Comparison of ENCODE assay signal across 12 cellular contexts in the genomic region with DNA sequence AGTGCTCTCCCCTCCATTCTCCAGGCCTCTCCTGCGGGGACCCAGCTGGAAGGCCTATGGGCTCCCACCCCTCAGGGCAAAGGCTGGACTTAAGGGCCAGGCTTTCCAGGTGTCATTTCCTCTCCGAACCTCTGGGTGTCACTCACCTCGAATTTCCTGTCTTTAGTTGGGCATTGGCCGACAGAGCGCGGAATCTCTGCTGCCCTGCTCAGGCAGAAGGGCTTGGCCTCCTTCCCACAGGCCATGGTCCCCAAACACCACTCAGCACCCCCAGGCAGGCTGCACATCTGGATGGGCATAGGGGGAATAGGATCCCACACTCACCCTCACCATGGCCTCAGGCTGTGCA.
DNase-seq lines count a peak whose midpoint lies in the region; ATAC-seq lines count a peak whose summit lies in the region.
"Had no signal": no experiment of that assay in that cellular context is flagged by ENCODE, and none has a peak within 500 bp of the region (broad histone marks: within the 10 kb centered on the region; RNA-seq: fewer than 3 reads in every experiment).

No MANE protein-coding gene starts in this region.

- no peak overlapping the region for H3K27ac ChIP-seq in iPS DF 6.9 (ENCODE audit: low read length)
- H3K27ac ChIP-seq: gastrocnemius medialis, spleen, uterus had no signal

- ATAC-seq in stimulated activated memory B cell treated with anti-CD40 and anti-IgM and Interleukin-4, amounts not matched to agents 10 μg/mL and 1 μg/mL and 100 μg/mL, for 72 hours = no peak
- ATAC-seq: gastrocnemius medialis had no signal

- peaks cover 2% of the 10 kb centered on the region for H3K4me1 ChIP-seq in iPS DF 6.9 (ENCODE audit: control insufficient read depth, insufficient read depth, low read length)
- H3K4me1 ChIP-seq: uterus had no signal

- no peak overlapping the region for H3K27ac Mint-ChIP-seq in T-helper 2 cell treated with Interferon-gamma antibody and Interleukin-4, amounts not matched to agents 5 μg/mL and 100 μg/mL, for 36 hours
- H3K27ac Mint-ChIP-seq in activated CD4-positive, alpha-beta memory T cell treated with anti-CD3 and anti-CD28 coated beads for 36 hours = no peak overlapping the region
- H3K27ac Mint-ChIP-seq in stimulated activated memory B cell treated with anti-CD40 and anti-IgM and Interleukin-4, amounts not matched to agents 10 μg/mL and 1 μg/mL and 100 μg/mL, for 72 hours = no peak overlapping the region

- POLR2A ChIA-PET in activated CD4-positive, alpha-beta memory T cell treated with anti-CD3 and anti-CD28 coated beads for 36 hours (lab: Charles Lee) = no interaction called here

- no CpG with 5 or more reads among the region's 6 CpGs for WGBS in iPS DF 6.9 (ENCODE audit: insufficient coverage, insufficient read length)

- DNase-seq in T-helper 2 cell treated with Interferon-gamma antibody and Interleukin-4, amounts not matched to agents 5 μg/mL and 100 μg/mL, for 36 hours (ENCODE audit: low spot score) = no peak
- no peak for DNase-seq in T-helper 2 cell
- no peak for DNase-seq in activated CD4-positive, alpha-beta memory T cell treated with anti-CD3 and anti-CD28 coated beads for 36 hours
- DNase-seq in iPS DF 6.9 (ENCODE audit: low read depth, low spot score) = peak; percentile 63
- no peak for DNase-seq in RPMI8226
- DNase-seq in COR-L47 (lab: John Stamatoyannopoulos, UW) = no peak
- no peak for DNase-seq in MV-4-11 (lab: John Stamatoyannopoulos, UW)
- DNase-seq: AML-193, gastrocnemius medialis had no signal

- H3K9me3 Mint-ChIP-seq in T-helper 2 cell treated with Interferon-gamma antibody and Interleukin-4, amounts not matched to agents 5 μg/mL and 100 μg/mL, for 36 hours = no peaks in the 10 kb centered on the region
- H3K9me3 Mint-ChIP-seq in activated CD4-positive, alpha-beta memory T cell treated with anti-CD3 and anti-CD28 coated beads for 36 hours = no peaks in the 10 kb centered on the region
- H3K9me3 Mint-ChIP-seq in stimulated activated memory B cell treated with anti-CD40 and anti-IgM and Interleukin-4, amounts not matched to agents 10 μg/mL and 1 μg/mL and 100 μg/mL, for 72 hours = no peaks in the 10 kb centered on the region

- CTCF ChIA-PET in activated CD4-positive, alpha-beta memory T cell treated with anti-CD3 and anti-CD28 coated beads for 36 hours (lab: Charles Lee) = interaction anchor here (0.8 to 12.3 kb wide), 7 partner anchors 147 to 1834 kb away, joined by 3 to 336 read pairs (median 5); no protein-coding TSS in a partner anchor

- H3K36me3 ChIP-seq in iPS DF 6.9 (ENCODE audit: control insufficient read depth, insufficient read depth, low read length) = 0 out of 2 replicates have a peak, but pooled peaks cover 2% of the 10 kb centered on the region
- H3K36me3 ChIP-seq: gastrocnemius medialis, spleen, uterus had no signal

- peak overlapping the region; percentile 32; the same call in 1 of the 2 replicates for H3K4me3 ChIP-seq in iPS DF 6.9 (ENCODE audit: low read length)

- no peaks in the 10 kb centered on the region for H3K9me3 ChIP-seq in iPS DF 6.9 (ENCODE audit: control insufficient read depth, insufficient read depth, low read length)
- H3K9me3 ChIP-seq: gastrocnemius medialis, spleen, uterus had no signal

- no peaks in the 10 kb centered on the region for H3K27me3 ChIP-seq in iPS DF 6.9 (ENCODE audit: control insufficient read depth, insufficient read depth, low read length)
- H3K27me3 ChIP-seq: uterus had no signal

- peak overlapping the region; percentile 58 for H3K4me3 Mint-ChIP-seq in T-helper 2 cell treated with Interferon-gamma antibody and Interleukin-4, amounts not matched to agents 5 μg/mL and 100 μg/mL, for 36 hours
- peak overlapping the region; percentile 59 for H3K4me3 Mint-ChIP-seq in activated CD4-positive, alpha-beta memory T cell treated with anti-CD3 and anti-CD28 coated beads for 36 hours
- peak overlapping the region; percentile 29 for H3K4me3 Mint-ChIP-seq in stimulated activated memory B cell treated with anti-CD40 and anti-IgM and Interleukin-4, amounts not matched to agents 10 μg/mL and 1 μg/mL and 100 μg/mL, for 72 hours

- H3K27me3 Mint-ChIP-seq in T-helper 2 cell treated with Interferon-gamma antibody and Interleukin-4, amounts not matched to agents 5 μg/mL and 100 μg/mL, for 36 hours (ENCODE audit: low read depth) = peaks cover 20% of the 10 kb centered on the region
- H3K27me3 Mint-ChIP-seq in activated CD4-positive, alpha-beta memory T cell treated with anti-CD3 and anti-CD28 coated beads for 36 hours = peaks cover 16% of the 10 kb centered on the region
- peaks cover 27% of the 10 kb centered on the region for H3K27me3 Mint-ChIP-seq in stimulated activated memory B cell treated with anti-CD40 and anti-IgM and Interleukin-4, amounts not matched to agents 10 μg/mL and 1 μg/mL and 100 μg/mL, for 72 hours

- H3K4me1 Mint-ChIP-seq in T-helper 2 cell treated with Interferon-gamma antibody and Interleukin-4, amounts not matched to agents 5 μg/mL and 100 μg/mL, for 36 hours (ENCODE audit: low read depth) = peaks cover 14% of the 10 kb centered on the region
- H3K4me1 Mint-ChIP-seq in activated CD4-positive, alpha-beta memory T cell treated with anti-CD3 and anti-CD28 coated beads for 36 hours (ENCODE audit: low read depth) = peaks cover 13% of the 10 kb centered on the region
- peaks cover 10% of the 10 kb centered on the region for H3K4me1 Mint-ChIP-seq in stimulated activated memory B cell treated with anti-CD40 and anti-IgM and Interleukin-4, amounts not matched to agents 10 μg/mL and 1 μg/mL and 100 μg/mL, for 72 hours

- intact Hi-C loops in activated CD4-positive, alpha-beta memory T cell treated with anti-CD3 and anti-CD28 coated beads for 36 hours (cut with micrococcal nuclease) = loop anchor here (2.0 to 5.0 kb wide), 2 partner anchors 176 to 1836 kb away; no protein-coding TSS in a partner anchor

- H3K36me3 Mint-ChIP-seq in T-helper 2 cell treated with Interferon-gamma antibody and Interleukin-4, amounts not matched to agents 5 μg/mL and 100 μg/mL, for 36 hours (ENCODE audit: low read depth) = no peaks in the 10 kb centered on the region
- no peaks in the 10 kb centered on the region for H3K36me3 Mint-ChIP-seq in activated CD4-positive, alpha-beta memory T cell treated with anti-CD3 and anti-CD28 coated beads for 36 hours
- no peaks in the 10 kb centered on the region for H3K36me3 Mint-ChIP-seq in stimulated activated memory B cell treated with anti-CD40 and anti-IgM and Interleukin-4, amounts not matched to agents 10 μg/mL and 1 μg/mL and 100 μg/mL, for 72 hours
